In the genomic region with DNA sequence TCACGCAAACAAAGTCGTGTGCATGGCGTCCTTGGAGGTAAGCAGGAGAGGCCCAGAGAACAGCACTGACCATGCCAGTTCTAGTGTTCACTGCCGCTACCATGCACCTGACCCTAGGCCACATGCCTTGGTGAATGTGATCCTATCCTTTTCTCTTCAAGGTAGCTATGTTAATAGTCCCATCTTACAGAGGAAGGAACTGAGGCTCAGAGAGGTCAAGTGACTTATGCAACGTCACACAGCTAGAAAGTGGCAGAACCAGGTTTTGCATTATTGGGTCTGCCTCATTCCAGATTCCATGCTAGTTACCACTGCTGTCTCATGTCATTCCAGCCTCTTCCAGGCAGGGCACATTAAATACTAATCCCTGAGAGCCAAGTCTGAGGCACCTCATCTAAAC, we compare ENCODE assay signal across 31 cellular contexts.
"Had no signal": no experiment of that assay in that cellular context is flagged by ENCODE, and none has a peak within 500 bp of the region (broad histone marks: within the 10 kb centered on the region; RNA-seq: fewer than 3 reads in every experiment).

No MANE protein-coding gene starts in this region.

- H3K27me3 ChIP-seq: adrenal gland, body of pancreas, cardiac muscle cell, colonic mucosa, esophagus squamous epithelium, heart right ventricle had no signal

- H3K9me3 ChIP-seq: adrenal gland, body of pancreas, colonic mucosa, esophagus squamous epithelium, heart right ventricle had no signal

- H3K27ac ChIP-seq: body of pancreas, cardiac muscle cell, colonic mucosa, epithelial cell of prostate, esophagus squamous epithelium, heart right ventricle had no signal

- H3K4me3 ChIP-seq: adrenal gland, body of pancreas, cardiac muscle cell, colonic mucosa, esophagus squamous epithelium, heart right ventricle had no signal

- H3K4me1 ChIP-seq: adrenal gland, body of pancreas, colonic mucosa, esophagus squamous epithelium had no signal

- ATAC-seq: activated CD4-positive, alpha-beta T cell treated with anti-CD3 and anti-CD28 coated beads for 36 hours; activated CD8-positive, alpha-beta memory T cell treated with anti-CD3 and anti-CD28 coated beads, Interleukin-2, amount 10 ng/mL, durations not matched to agents 7 days and 5 days; activated CD8-positive, alpha-beta T cell treated with anti-CD3 and anti-CD28 coated beads, Interleukin-2, amount 10 ng/mL, durations not matched to agents 7 days and 5 days; activated naive CD8-positive, alpha-beta T cell treated with anti-CD3 and anti-CD28 coated beads, Interleukin-2, amount 50 U/mL, for 24 hours; body of pancreas had no signal

- DNase-seq: activated CD4-positive, alpha-beta memory T cell treated with anti-CD3 and anti-CD28 coated beads for 36 hours; activated CD4-positive, alpha-beta T cell treated with anti-CD3 and anti-CD28 coated beads for 36 hours; activated CD4-positive, alpha-beta T cell treated with anti-CD3 and anti-CD28 coated beads, Interleukin-2, amount 10 ng/mL, durations not matched to agents 24 days and 14 days; activated CD4-positive, CD25-positive, alpha-beta regulatory T cell; activated CD4-positive, CD25-positive, alpha-beta regulatory T cell treated with anti-CD3 and anti-CD28 coated beads, Interleukin-2, amount 50 U/mL, for 72 hours; activated CD8-positive, alpha-beta memory T cell treated with anti-CD3 and anti-CD28 coated beads, Interleukin-2, amount 10 ng/mL, durations not matched to agents 7 days and 5 days; activated CD8-positive, alpha-beta memory T cell treated with anti-CD3 and anti-CD28 coated beads, Interleukin-2, amount 50 U/mL, for 4 hours; activated CD8-positive, alpha-beta T cell treated with anti-CD3 and anti-CD28 coated beads, Interleukin-2, amount 10 ng/mL, durations not matched to agents 7 days and 5 days; activated effector memory CD4-positive, alpha-beta T cell treated with anti-CD3 and anti-CD28 coated beads, Interleukin-2, amount 50 U/mL, for 16 hours; activated naive CD4-positive, alpha-beta T cell treated with anti-CD3 and anti-CD28 coated beads for 36 hours; activated naive CD8-positive, alpha-beta T cell treated with anti-CD3 and anti-CD28 coated beads for 36 hours; activated naive CD8-positive, alpha-beta T cell treated with anti-CD3 and anti-CD28 coated beads, Interleukin-2, amount 50 U/mL, for 24 hours; activated T-cell treated with anti-CD3 and anti-CD28 coated beads, Interleukin-2, amount 50 U/mL, for 1 hour; activated T-cell treated with anti-CD3 and anti-CD28 coated beads, Interleukin-2, amount 50 U/mL, for 48 hours; adrenal gland; amygdala; aorta; body of pancreas; central memory CD4-positive, alpha-beta T cell; cerebellar nuclear complex; colonic mucosa; effector CD8-positive, alpha-beta T cell; esophagus squamous epithelium; foreskin melanocyte; glutamatergic neuron; heart right ventricle; T-helper 2 cell had no signal

- FAIRE-seq: endometrium, endothelial cell of umbilical vein had no signal

- H3K36me3 ChIP-seq: colonic mucosa had no signal
